In genomic region chr19:39539165-39539518, GRCh38 we compare ENCODE assay signal across 8 cellular contexts. TPM values are rescaled to one million over a fixed set of nuclear protein-coding genes. Genes with fewer than 3 reads are reported as not detected.
A peak's percentile ranks its signal among the peaks of the same experiment; 100 is the strongest.
DNase-seq lines count a peak whose midpoint lies in the region; ATAC-seq and TF ChIP-seq lines count a peak whose summit lies in the region.

No MANE protein-coding gene starts in this region.

- H4K20me1 ChIP-seq in PC-9 (ENCODE audit: insufficient read depth): no peaks in the 10 kb centered on the region; the same call in 1 of the 2 replicates

- H3K9me3 ChIP-seq in PC-9 (ENCODE audit: insufficient read depth, low read depth) (no peaks in the 10 kb centered on the region), endocrine pancreas (ENCODE audit: control insufficient read depth, low read length) (no peaks in the 10 kb centered on the region), neutrophil (no peaks in the 10 kb centered on the region)

- peaks cover 10% of the 10 kb centered on the region for H3K4me1 ChIP-seq in PC-9 (replicated peaks; ENCODE audit: insufficient read depth)
- peaks cover 9% of the 10 kb centered on the region for H3K4me1 ChIP-seq in endocrine pancreas (ENCODE audit: control insufficient read depth, insufficient read depth, low read length)
- peaks cover 8 to 12% of the 10 kb centered on the region in 2 experiments for H3K4me1 ChIP-seq in neutrophil (ENCODE audit: control insufficient read depth in 1 of 2, insufficient read depth in 1 of 2, low read depth in 1 of 2, low read length in 1 of 2)

- CTCF ChIA-PET in PC-9 (lab: Charles Lee): interaction anchor here (0.6 to 0.7 kb wide), 4 partner anchors 11 to 391 kb away, joined by 3 to 5 read pairs (median 4); no protein-coding TSS in a partner anchor

- H3K27ac ChIP-seq in PC-9 (peak overlapping the region; percentile 44), neutrophil (peak overlapping the region; percentile 74)

- POLR2A ChIA-PET in PC-9 (lab: Charles Lee; ENCODE audit: unreplicated experiment): interaction anchor here (0.6 kb wide), 1 partner anchor 1272 kb away, joined by 4 read pairs; no protein-coding TSS in a partner anchor

- H3K27me3 ChIP-seq in PC-9 (ENCODE audit: insufficient read depth, low read depth): no peaks in the 10 kb centered on the region
- no peaks in the 10 kb centered on the region for H3K27me3 ChIP-seq in endocrine pancreas (ENCODE audit: control insufficient read depth, insufficient read depth, low read length)
- H3K27me3 ChIP-seq in neutrophil: peaks cover 26% of the 10 kb centered on the region

- no peaks in the 10 kb centered on the region for H3K36me3 ChIP-seq in PC-9 (ENCODE audit: low read depth)
- no peaks in the 10 kb centered on the region for H3K36me3 ChIP-seq in endocrine pancreas (ENCODE audit: control insufficient read depth, insufficient read depth, low read length)
- no peaks in the 10 kb centered on the region for H3K36me3 ChIP-seq in neutrophil

- peak overlapping the region; percentile 82 for H3K4me2 ChIP-seq in PC-9

- ATAC-seq in GM19035 (IDR thresholded peaks at IDR 0.05; ENCODE audit: unreplicated experiment) (peak; percentile 6), HG02938 (IDR thresholded peaks at IDR 0.05; ENCODE audit: unreplicated experiment) (no peak), left colon (no peak)

- intact Hi-C loops in PC-9 (cut with micrococcal nuclease; ENCODE audit: unreplicated experiment) (no loop called here), left colon (cut with DNase I, micrococcal nuclease) (loop anchor here in 1 of 2 donors (10.0 kb wide), 2 partner anchors 64 to 94 kb away; partner anchors contain the start of gene SUPT5H)

- DNase-seq in PC-9 (peak in 1 of 2 experiments; percentile 84), left colon (no peak), cerebellar cortex (ENCODE audit: low spot score) (no peak), globus pallidus (ENCODE audit: low spot score) (no peak)

- H3K4me3 ChIP-seq in PC-9 (peak overlapping the region; percentile 75), endocrine pancreas (ENCODE audit: control insufficient read depth, insufficient read depth, low read length) (peak overlapping the region; percentile 96), neutrophil (ENCODE audit: low read depth in 1 of 2, low read length in 1 of 2) (peak overlapping the region; percentile 70 to 79)

- peak overlapping the region; percentile 82 for H3K9ac ChIP-seq in endocrine pancreas (ENCODE audit: control insufficient read depth, insufficient read depth, low read length)

- TF ChIP-seq CTCF in PC-9 (conservative IDR thresholded peaks at IDR 0.05) (no peak), neutrophil (IDR thresholded peaks at IDR 0.05) (no peak)

- peaks cover 15% of the 10 kb centered on the region for H3K79me2 ChIP-seq in PC-9 (ENCODE audit: low read depth)

- H3F3A ChIP-seq in PC-9 (ENCODE audit: insufficient read depth, low read depth): no peaks in the 10 kb centered on the region; the same call in 1 of the 2 replicates

- no TSS peak for BruUV-seq in PC-9 (replicated peaks; lab: Mats Ljungman, UMichigan)

- no peaks in the 10 kb centered on the region for H3K9me2 ChIP-seq in PC-9 (ENCODE audit: insufficient read depth)

- peak overlapping the region; percentile 84 for H2AFZ ChIP-seq in PC-9

RNA-seq across cellular contexts. Expression of gene EID2, which starts 0.8 kb away (rescaled TPM):
- total RNA-seq in PC-9 (2021): 14.6 TPM in 2 replicates
- 10 to 100 TPM; 10.4 to 10.6 TPM for total RNA-seq in left colon

RNA-seq across cellular contexts. Expression of gene EID2B, which starts 6.5 kb away (rescaled TPM):
- total RNA-seq in PC-9 (2021) (2.3 and 3.4 TPM in 2 replicates), left colon (under 1 TPM; 0.15 to 0.75 TPM)

RNA-seq across cellular contexts. Expression of gene SELENOV, which starts 24.2 kb away (rescaled TPM):
- 0.35 TPM in 1 of 2 replicates, not detected in the other for total RNA-seq in PC-9 (2021)
- total RNA-seq in left colon: not detected

RNA-seq across cellular contexts. Expression of gene DLL3, which starts 40.4 kb away (rescaled TPM):
- total RNA-seq in PC-9 (2021): 1.4 and 3.6 TPM in 2 replicates
- total RNA-seq in left colon: under 1 TPM in 1 of 2 donors, not detected in 1; 0.12 TPM

RNA-seq across cellular contexts. Expression of gene TIMM50, which starts 58.5 kb away (rescaled TPM):
- total RNA-seq in PC-9 (2021) (85.5 and 95.9 TPM in 2 replicates), left colon (10 to 100 TPM; 40.8 to 47.8 TPM)
